In genomic region chr16:53753431-53753830, GRCh38 we compare ENCODE assay signal across 1 cellular context.
TF ChIP-seq lines count a peak whose summit lies in the region.

No MANE protein-coding gene starts in this region.

TF ChIP-seq in SK-N-SH, 30 proteins besides CTCF, POLR2A, EP300 and RAD21 (continued from another document):
- TF ChIP-seq IRF3 (IDR thresholded peaks at IDR 0.05; ENCODE audit: low read depth, low read length) (no peak), POLR2AphosphoS5 (IDR thresholded peaks at IDR 0.05; ENCODE audit: low read depth, low read length) (no peak), MXI1 (IDR thresholded peaks at IDR 0.05; ENCODE audit: low read depth, low read length) (no peak), PBX3 (IDR thresholded peaks at IDR 0.05) (no peak), NRF1 (IDR thresholded peaks at IDR 0.05; ENCODE audit: low read depth, low read length) (no peak)
TF ChIP-seq in SK-N-SH: peak in this region for 0.
